ENCODE assay signal across 9 cellular contexts in genomic region chr6:157814883-157815282, GRCh38. TPM values are rescaled to one million over a fixed set of nuclear protein-coding genes. Genes with fewer than 3 reads are reported as not detected.
A peak's percentile ranks its signal among the peaks of the same experiment; 100 is the strongest.
DNase-seq lines count a peak whose midpoint lies in the region; ATAC-seq and TF ChIP-seq lines count a peak whose summit lies in the region.
"Had no signal": no experiment of that assay in that cellular context is flagged by ENCODE, and none has a peak within 500 bp of the region (broad histone marks: within the 10 kb centered on the region; RNA-seq: fewer than 3 reads in every experiment).

No MANE protein-coding gene starts in this region.

- no peak for DNase-seq in esophagus squamous epithelium (lab: John Stamatoyannopoulos, UW)
- no peak for DNase-seq in right lobe of liver
- DNase-seq in cortex of kidney (lab: John Stamatoyannopoulos, UW): no peak
- DNase-seq in NCI-H187 (lab: John Stamatoyannopoulos, UW): no peak
- no peak for DNase-seq in SW480 (ENCODE audit: low spot score)

- H3K27me3 ChIP-seq in BLaER1 treated with 17β-estradiol and CSF1 and Interleukin-3, amounts not matched to agents 10 nM and 100 nM: peaks cover 0 to 13% (median 6%) of the 10 kb centered on the region in 11 experiments; a peak in 11 of 22 replicates
- no peaks in the 10 kb centered on the region for H3K27me3 ChIP-seq in esophagus squamous epithelium
- H3K27me3 ChIP-seq in right lobe of liver: no peaks in the 10 kb centered on the region

- 69 to 96% methylated on average over 4 of the region's 4 CpGs for WGBS in esophagus squamous epithelium, 2 donors
- 65% methylated on average over 4 of the region's 4 CpGs for WGBS in right lobe of liver (ENCODE audit: insufficient coverage, low coverage, low lambda C conversion rate, missing lambda C conversion rate)

- ATAC-seq in GM19438 (IDR thresholded peaks at IDR 0.05; ENCODE audit: low read depth, unreplicated experiment) (peak; percentile 63), HG03442 (IDR thresholded peaks at IDR 0.05; ENCODE audit: unreplicated experiment) (peak; percentile 54), right lobe of liver (no peak)
- ATAC-seq: natural killer cell treated with Interleukin-12 subunit alpha and Interleukin-12 subunit beta and Interleukin-15 and Interleukin-18, amount 100 ng/mL, for 72 hours had no signal

- no peak for TF ChIP-seq CTCF in esophagus squamous epithelium (IDR thresholded peaks at IDR 0.05)
- no peak for TF ChIP-seq CTCF in right lobe of liver (IDR thresholded peaks at IDR 0.05)

- H3K4me1 ChIP-seq in BLaER1 treated with 17β-estradiol and CSF1 and Interleukin-3, amounts not matched to agents 10 nM and 100 nM: peaks cover 13 to 28% (median 20%) of the 10 kb centered on the region in 10 experiments
- H3K4me1 ChIP-seq in esophagus squamous epithelium (peaks cover 7 to 29% (median 15%) of the 10 kb centered on the region in 3 donors), right lobe of liver (no peaks in the 10 kb centered on the region)

- H3K9ac ChIP-seq in BLaER1 treated with 17β-estradiol and CSF1 and Interleukin-3, amounts not matched to agents 10 nM and 100 nM: peak overlapping the region in 7 of 11 experiments; percentile 0 to 42 (median 18); a peak in 2 of 22 replicates

- H3K4me2 ChIP-seq in BLaER1 treated with 17β-estradiol and CSF1 and Interleukin-3, amounts not matched to agents 10 nM and 100 nM: peak overlapping the region; percentile 53 to 87 (median 79)

- intact Hi-C loops in esophagus squamous epithelium (cut with DNase I) (no loop called here), right lobe of liver (cut with DNase I) (no loop called here)

- H3K27ac ChIP-seq in BLaER1 treated with 17β-estradiol and CSF1 and Interleukin-3, amounts not matched to agents 10 nM and 100 nM: peak overlapping the region in 5 of 11 experiments; percentile 10 to 43 (median 36); a peak in 5 of 22 replicates
- H3K27ac ChIP-seq in esophagus squamous epithelium (peak overlapping the region in 3 of 4 donors; percentile 48 to 77 (median 67)), right lobe of liver (no peak overlapping the region)

- no peaks in the 10 kb centered on the region for H3K36me3 ChIP-seq in BLaER1 treated with 17β-estradiol and CSF1 and Interleukin-3, amounts not matched to agents 10 nM and 100 nM
- H3K36me3 ChIP-seq in esophagus squamous epithelium: no peaks in the 10 kb centered on the region
- no peaks in the 10 kb centered on the region for H3K36me3 ChIP-seq in right lobe of liver

- no peak for TF ChIP-seq POLR2A in esophagus squamous epithelium (IDR thresholded peaks at IDR 0.05)
- no peak for TF ChIP-seq POLR2A in right lobe of liver (IDR thresholded peaks at IDR 0.05)

- H3K4me3 ChIP-seq in BLaER1 treated with 17β-estradiol and CSF1 and Interleukin-3, amounts not matched to agents 10 nM and 100 nM: no peak overlapping the region
- no peak overlapping the region for H3K4me3 ChIP-seq in esophagus squamous epithelium
- no peak overlapping the region for H3K4me3 ChIP-seq in right lobe of liver

- H4K20me1 ChIP-seq in BLaER1 treated with 17β-estradiol and CSF1 and Interleukin-3, amounts not matched to agents 10 nM and 100 nM: no peaks in the 10 kb centered on the region

- H3K9me3 ChIP-seq in BLaER1 treated with 17β-estradiol and CSF1 and Interleukin-3, amounts not matched to agents 10 nM and 100 nM (replicated peaks in 1 of 11): peaks cover 0 to 14% (median 8%) of the 10 kb centered on the region in 11 experiments; a peak in 9 of 22 replicates
- H3K9me3 ChIP-seq in esophagus squamous epithelium (no peaks in the 10 kb centered on the region), right lobe of liver (no peaks in the 10 kb centered on the region)

RNA-seq across cellular contexts. Expression of gene SNX9, which starts 8.2 kb away (rescaled TPM):
- 10 to 100 TPM; 19.9 to 39.9 (median 33.5) TPM for total RNA-seq in esophagus squamous epithelium
- total RNA-seq in right lobe of liver: 10 to 100 TPM; 24.6 to 38.0 (median 29.3) TPM

Comparison
In these comparisons a context has a peak if more than half of its experiments do, and no peak if none do; other contexts are left out.
1. H3K27ac ChIP-seq: peak in esophagus squamous epithelium (3 of 4); none in right lobe of liver (0 of 3).
2. ATAC-seq: peak in GM19438 (single experiment) and HG03442 (single experiment); none in right lobe of liver (0 of 4).